Comparison of ENCODE assay signal across 22 cellular contexts in genomic region chr12:43290836-43291235, GRCh38.
"Had no signal": no experiment of that assay in that cellular context is flagged by ENCODE, and none has a peak within 500 bp of the region (broad histone marks: within the 10 kb centered on the region; RNA-seq: fewer than 3 reads in every experiment).

No MANE protein-coding gene starts in this region.

- FAIRE-seq: bronchial epithelial cell, frontal cortex had no signal

- H3K9ac ChIP-seq: parathyroid adenoma had no signal

- H2AFZ ChIP-seq: parathyroid adenoma had no signal

- H3K36me3 ChIP-seq: esophagus muscularis mucosa, left ventricle myocardium inferior, sigmoid colon, spleen, tibial nerve had no signal

- H3K9me3 ChIP-seq: esophagus muscularis mucosa, left ventricle myocardium inferior, psoas muscle, sigmoid colon, spleen, tibial nerve had no signal

- ATAC-seq: activated CD8-positive, alpha-beta T cell treated with anti-CD3 and anti-CD28 coated beads for 36 hours; activated naive CD8-positive, alpha-beta T cell treated with anti-CD3 and anti-CD28 coated beads, Interleukin-2, amount 50 U/mL, for 24 hours; psoas muscle; T-helper 17 cell had no signal

- H3K27me3 ChIP-seq: esophagus muscularis mucosa, sigmoid colon, spleen, tibial nerve had no signal

- H3K4me3 ChIP-seq: esophagus muscularis mucosa, left ventricle myocardium inferior, lung, psoas muscle, sigmoid colon, spleen, tibial nerve had no signal

- H3K79me2 ChIP-seq: parathyroid adenoma had no signal

- H3K27ac ChIP-seq: esophagus muscularis mucosa, left ventricle myocardium inferior, parathyroid adenoma, psoas muscle, sigmoid colon, spleen, tibial nerve had no signal

- H3K4me1 ChIP-seq: parathyroid adenoma, psoas muscle, spleen had no signal

- DNase-seq: activated CD4-positive, alpha-beta T cell treated with anti-CD3 and anti-CD28 coated beads, Interleukin-2, amount 50 U/mL, for 1 hour; activated CD4-positive, CD25-positive, alpha-beta regulatory T cell treated with anti-CD3 and anti-CD28 coated beads, Interleukin-2, amount 50 U/mL, for 72 hours; activated CD8-positive, alpha-beta T cell treated with anti-CD3 and anti-CD28 coated beads for 36 hours; activated naive CD8-positive, alpha-beta T cell treated with anti-CD3 and anti-CD28 coated beads, Interleukin-2, amount 50 U/mL, for 24 hours; activated T-cell treated with anti-CD3 and anti-CD28 coated beads, Interleukin-2, amount 50 U/mL, for 48 hours; amygdala; endodermal cell; islet precursor cell; left ventricle myocardium inferior; naive B cell; psoas muscle; sigmoid colon; spleen; stimulated activated naive CD4-positive, alpha-beta T cell treated with Interleukin-2 at 50 U/mL for 16 hours; SW 1271; T-helper 17 cell had no signal
